In the genomic region with DNA sequence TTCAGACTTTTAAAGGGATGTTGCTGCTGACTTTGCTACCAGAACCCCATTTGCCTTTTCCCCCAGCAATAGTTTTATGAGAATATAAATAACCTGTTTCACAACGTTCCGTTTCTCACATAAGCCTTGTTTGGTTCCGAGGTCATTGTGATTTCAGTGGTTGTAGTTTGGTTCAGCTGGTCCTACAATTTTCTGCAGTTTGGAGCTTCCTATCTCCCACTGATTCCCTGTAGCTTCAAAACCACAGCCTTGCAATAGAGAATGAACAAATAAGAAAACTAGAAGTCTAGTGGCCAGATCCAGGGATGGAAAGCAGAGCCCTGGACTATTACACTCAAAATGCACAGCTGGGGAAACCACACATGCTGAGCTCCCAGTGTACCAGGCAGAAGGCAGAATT, we compare ENCODE assay signal across 1 cellular context.
TF ChIP-seq lines count a peak whose summit lies in the region.

No MANE protein-coding gene starts in this region.

TF ChIP-seq in HepG2, 621 proteins besides CTCF, POLR2A, EP300 and RAD21 (continued from another document):
- TF ChIP-seq MTA1 (CRISPR knock-in tag; IDR thresholded peaks at IDR 0.05; ENCODE audit: borderline replicate concordance) (no peak), ZNF331 (CRISPR knock-in tag; IDR thresholded peaks at IDR 0.05) (peak; percentile 14; the same call in 1 of the 2 replicates), CAMTA2 (CRISPR knock-in tag; IDR thresholded peaks at IDR 0.05; ENCODE audit: borderline replicate concordance) (no peak), FOXO1 (CRISPR knock-in tag; IDR thresholded peaks at IDR 0.05) (no peak; the same call in 1 of the 2 replicates), FOXK2 (IDR thresholded peaks at IDR 0.05) (no peak), FOXA3 (CRISPR knock-in tag; IDR thresholded peaks at IDR 0.05) (peak; percentile 20; the same call in 1 of the 2 replicates), RXRB (CRISPR knock-in tag; IDR thresholded peaks at IDR 0.05; ENCODE audit: borderline replicate concordance) (peak; percentile 24; the same call in 1 of the 2 replicates), ESRRA (CRISPR knock-in tag; IDR thresholded peaks at IDR 0.05; ENCODE audit: low read depth) (no peak), ZNF337 (CRISPR knock-in tag; IDR thresholded peaks at IDR 0.05; ENCODE audit: borderline replicate concordance, low read depth) (no peak), HMG20A (CRISPR knock-in tag; IDR thresholded peaks at IDR 0.05; ENCODE audit: borderline replicate concordance) (0 out of 2 replicates have a peak, but pooled peaks have one; percentile 49), PPARG (CRISPR knock-in tag; conservative IDR thresholded peaks at IDR 0.05) (0 out of 2 replicates have a peak, but pooled peaks have one; percentile 11), RNF2 (conservative IDR thresholded peaks at IDR 0.05; ENCODE audit: low read depth) (no peak), ZNF251 (CRISPR knock-in tag; IDR thresholded peaks at IDR 0.05) (no peak), CEBPG (CRISPR knock-in tag; IDR thresholded peaks at IDR 0.05) (peak; percentile 44; the same call in 1 of the 2 replicates), PHF21A (CRISPR knock-in tag; IDR thresholded peaks at IDR 0.05) (0 out of 2 replicates have a peak, but pooled peaks have one; percentile 14), TFAP4 (IDR thresholded peaks at IDR 0.05; ENCODE audit: borderline replicate concordance, low read depth) (peak; percentile 17; the same call in 1 of the 2 replicates), MIER3 (CRISPR knock-in tag; IDR thresholded peaks at IDR 0.05; ENCODE audit: borderline replicate concordance) (0 out of 2 replicates have a peak, but pooled peaks have one; percentile 18), ZSCAN20 (CRISPR knock-in tag; IDR thresholded peaks at IDR 0.05; ENCODE audit: borderline replicate concordance) (no peak), ZNF207 (IDR thresholded peaks at IDR 0.05; ENCODE audit: borderline replicate concordance) (no peak), NCOA2 (CRISPR knock-in tag; IDR thresholded peaks at IDR 0.05) (0 out of 2 replicates have a peak, but pooled peaks have one; percentile 27), SOX6 (IDR thresholded peaks at IDR 0.05) (no peak), SOX6 (CRISPR knock-in tag; IDR thresholded peaks at IDR 0.05) (0 out of 2 replicates have a peak, but pooled peaks have one; percentile 13), ZNF879 (CRISPR knock-in tag; IDR thresholded peaks at IDR 0.05) (no peak), ZBTB46 (CRISPR knock-in tag; IDR thresholded peaks at IDR 0.05; ENCODE audit: borderline replicate concordance) (no peak), SAP130 (CRISPR knock-in tag; IDR thresholded peaks at IDR 0.05; ENCODE audit: low read depth) (peak; percentile 20; the same call in 1 of the 2 replicates), GATAD2A (CRISPR knock-in tag; IDR thresholded peaks at IDR 0.05) (peak; percentile 71), HNF4A (CRISPR knock-in tag; IDR thresholded peaks at IDR 0.05) (0 out of 2 replicates have a peak, but pooled peaks have one; percentile 7), KAT8 (CRISPR knock-in tag; IDR thresholded peaks at IDR 0.05) (no peak)
- TF ChIP-seq, protein P1, sequence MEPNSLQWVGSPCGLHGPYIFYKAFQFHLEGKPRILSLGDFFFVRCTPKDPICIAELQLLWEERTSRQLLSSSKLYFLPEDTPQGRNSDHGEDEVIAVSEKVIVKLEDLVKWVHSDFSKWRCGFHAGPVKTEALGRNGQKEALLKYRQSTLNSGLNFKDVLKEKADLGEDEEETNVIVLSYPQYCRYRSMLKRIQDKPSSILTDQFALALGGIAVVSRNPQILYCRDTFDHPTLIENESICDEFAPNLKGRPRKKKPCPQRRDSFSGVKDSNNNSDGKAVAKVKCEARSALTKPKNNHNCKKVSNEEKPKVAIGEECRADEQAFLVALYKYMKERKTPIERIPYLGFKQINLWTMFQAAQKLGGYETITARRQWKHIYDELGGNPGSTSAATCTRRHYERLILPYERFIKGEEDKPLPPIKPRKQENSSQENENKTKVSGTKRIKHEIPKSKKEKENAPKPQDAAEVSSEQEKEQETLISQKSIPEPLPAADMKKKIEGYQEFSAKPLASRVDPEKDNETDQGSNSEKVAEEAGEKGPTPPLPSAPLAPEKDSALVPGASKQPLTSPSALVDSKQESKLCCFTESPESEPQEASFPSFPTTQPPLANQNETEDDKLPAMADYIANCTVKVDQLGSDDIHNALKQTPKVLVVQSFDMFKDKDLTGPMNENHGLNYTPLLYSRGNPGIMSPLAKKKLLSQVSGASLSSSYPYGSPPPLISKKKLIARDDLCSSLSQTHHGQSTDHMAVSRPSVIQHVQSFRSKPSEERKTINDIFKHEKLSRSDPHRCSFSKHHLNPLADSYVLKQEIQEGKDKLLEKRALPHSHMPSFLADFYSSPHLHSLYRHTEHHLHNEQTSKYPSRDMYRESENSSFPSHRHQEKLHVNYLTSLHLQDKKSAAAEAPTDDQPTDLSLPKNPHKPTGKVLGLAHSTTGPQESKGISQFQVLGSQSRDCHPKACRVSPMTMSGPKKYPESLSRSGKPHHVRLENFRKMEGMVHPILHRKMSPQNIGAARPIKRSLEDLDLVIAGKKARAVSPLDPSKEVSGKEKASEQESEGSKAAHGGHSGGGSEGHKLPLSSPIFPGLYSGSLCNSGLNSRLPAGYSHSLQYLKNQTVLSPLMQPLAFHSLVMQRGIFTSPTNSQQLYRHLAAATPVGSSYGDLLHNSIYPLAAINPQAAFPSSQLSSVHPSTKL (CRISPR knock-in tag; IDR thresholded peaks at IDR 0.05), result peak; percentile 57
- TF ChIP-seq, protein P2, sequence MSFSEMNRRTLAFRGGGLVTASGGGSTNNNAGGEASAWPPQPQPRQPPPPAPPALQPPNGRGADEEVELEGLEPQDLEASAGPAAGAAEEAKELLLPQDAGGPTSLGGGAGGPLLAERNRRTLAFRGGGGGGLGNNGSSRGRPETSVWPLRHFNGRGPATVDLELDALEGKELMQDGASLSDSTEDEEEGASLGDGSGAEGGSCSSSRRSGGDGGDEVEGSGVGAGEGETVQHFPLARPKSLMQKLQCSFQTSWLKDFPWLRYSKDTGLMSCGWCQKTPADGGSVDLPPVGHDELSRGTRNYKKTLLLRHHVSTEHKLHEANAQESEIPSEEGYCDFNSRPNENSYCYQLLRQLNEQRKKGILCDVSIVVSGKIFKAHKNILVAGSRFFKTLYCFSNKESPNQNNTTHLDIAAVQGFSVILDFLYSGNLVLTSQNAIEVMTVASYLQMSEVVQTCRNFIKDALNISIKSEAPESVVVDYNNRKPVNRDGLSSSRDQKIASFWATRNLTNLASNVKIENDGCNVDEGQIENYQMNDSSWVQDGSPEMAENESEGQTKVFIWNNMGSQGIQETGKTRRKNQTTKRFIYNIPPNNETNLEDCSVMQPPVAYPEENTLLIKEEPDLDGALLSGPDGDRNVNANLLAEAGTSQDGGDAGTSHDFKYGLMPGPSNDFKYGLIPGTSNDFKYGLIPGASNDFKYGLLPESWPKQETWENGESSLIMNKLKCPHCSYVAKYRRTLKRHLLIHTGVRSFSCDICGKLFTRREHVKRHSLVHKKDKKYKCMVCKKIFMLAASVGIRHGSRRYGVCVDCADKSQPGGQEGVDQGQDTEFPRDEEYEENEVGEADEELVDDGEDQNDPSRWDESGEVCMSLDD (CRISPR knock-in tag; IDR thresholded peaks at IDR 0.05; ENCODE audit: borderline replicate concordance), result no peak
